15 cellular contexts compared by ENCODE assay signal in the genomic region with DNA sequence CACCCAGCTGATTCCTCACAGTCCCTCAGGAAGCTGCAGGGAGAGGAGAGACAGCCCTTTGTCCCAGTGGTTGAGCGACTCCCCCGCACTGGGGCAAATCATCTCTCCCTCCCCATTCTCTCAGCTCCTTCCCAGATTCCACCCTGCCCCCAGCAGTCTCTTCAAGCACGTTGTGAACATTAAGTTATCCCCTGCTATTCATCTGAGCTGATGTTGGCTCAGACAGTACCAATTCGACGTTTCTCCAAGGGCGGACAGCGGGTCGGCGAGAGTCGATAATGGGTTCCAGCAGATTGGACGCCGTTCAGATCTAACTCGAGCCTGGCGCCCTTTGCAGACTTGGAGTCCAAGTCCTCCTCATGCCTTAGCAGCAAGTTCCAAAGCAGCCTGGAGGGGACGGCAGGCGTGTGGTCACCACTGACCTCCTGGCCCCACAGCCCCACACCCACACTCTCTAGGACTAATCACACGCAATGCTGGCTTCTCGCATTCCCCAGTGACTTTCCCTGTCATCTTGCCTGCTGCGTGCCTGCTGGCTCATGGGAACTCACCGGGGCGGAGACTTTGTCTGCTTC.
A peak's percentile ranks its signal among the peaks of the same experiment; 100 is the strongest.
DNase-seq lines count a peak whose midpoint lies in the region; ATAC-seq, FAIRE-seq and TF ChIP-seq lines count a peak whose summit lies in the region.
"Had no signal": no experiment of that assay in that cellular context is flagged by ENCODE, and none has a peak within 500 bp of the region (broad histone marks: within the 10 kb centered on the region; RNA-seq: fewer than 3 reads in every experiment).

No MANE protein-coding gene starts in this region.

- peak; percentile 55 for ATAC-seq in left lobe of liver
- ATAC-seq: stimulated activated naive CD8-positive, alpha-beta T cell treated with anti-CD3 and anti-CD28 coated beads, Interleukin-15, Interleukin-2, amounts not matched to agents 100 U/mL and 50 U/mL, for 24 hours had no signal

- H3K4me3 ChIP-seq in H1 (ENCODE audit: extremely low read depth in 1 of 4, insufficient read depth in 2 of 4, low read depth in 3 of 4, low read length in 4 of 4): no peak overlapping the region
- peak overlapping the region in 1 of 2 donors; percentile 29 for H3K4me3 ChIP-seq in tibial artery

- WGBS in H1 (ENCODE audit: extremely low coverage in 1 of 2, insufficient coverage in 1 of 2, insufficient read length in 1 of 2, insufficient replicate concordance in 2 of 2, low coverage in 1 of 2, low lambda C conversion rate in 2 of 2, missing lambda C conversion rate in 1 of 2), 2 experiments: 90% methylated on average over 21 of the region's 21 CpGs; no CpG with 5 or more reads in 1 of the 2 experiments

- 0 out of 2 replicates have a peak overlapping the region, but pooled peaks have one; percentile 39 for H2BK12ac ChIP-seq in H1 (ENCODE audit: low read depth, low read length)

- no peak overlapping the region for H3K9ac ChIP-seq in H1 (replicated peaks in 1 of 4; ENCODE audit: extremely low read depth in 1 of 4, low read depth in 3 of 4, low read length in 3 of 4)

- TF ChIP-seq POLR2A in H1 (IDR thresholded peaks at IDR 0.05; ENCODE audit: control extremely low read depth in 1 of 2, low read depth in 2 of 2, low read length in 2 of 2): no peak

- H3K27me3 Mint-ChIP-seq in activated T-helper 2 cell treated with anti-CD3 and anti-CD28 coated beads, Interferon-gamma antibody, Interleukin-2, Interleukin-4, amounts not matched to agents 10 μg/mL and 5 μg/mL and 100 μg/mL, durations not matched to agents 14 hours and 24 hours and 36 hours (ENCODE audit: low read depth): no peaks in the 10 kb centered on the region
- H3K27me3 Mint-ChIP-seq: activated CD4-positive, alpha-beta T cell treated with anti-CD3 and anti-CD28 coated beads, Interleukin-2, amount 10 ng/mL, durations not matched to agents 7 days and 5 days; IgD-negative memory B cell had no signal

- no peak overlapping the region for H2BK20ac ChIP-seq in H1 (ENCODE audit: low read length)

- peaks cover 0 to 1% of the 10 kb centered on the region in 2 experiments for H4K20me1 ChIP-seq in H1 (replicated peaks in 1 of 2; ENCODE audit: control insufficient read depth in 1 of 2, insufficient read depth in 2 of 2, low read length in 2 of 2)

- H2AK5ac ChIP-seq in H1 (ENCODE audit: low read depth, low read length): no peak overlapping the region

- H2AFZ ChIP-seq in H1 (ENCODE audit: low read length): no peak overlapping the region

- H3K36me3 ChIP-seq in H1 (ENCODE audit: control insufficient read depth in 2 of 4, insufficient read depth in 4 of 4, low read length in 3 of 4) (no peaks in the 10 kb centered on the region; a peak in 1 of 8 replicates), tibial artery (no peaks in the 10 kb centered on the region)

- H3K18ac ChIP-seq in H1 (ENCODE audit: extremely low read depth, low read length): no peak overlapping the region; the same call in 1 of the 2 replicates

- no peak overlapping the region for H2BK15ac ChIP-seq in H1 (ENCODE audit: low read length)

- H3K4me1 Mint-ChIP-seq in activated T-helper 2 cell treated with anti-CD3 and anti-CD28 coated beads, Interferon-gamma antibody, Interleukin-2, Interleukin-4, amounts not matched to agents 10 μg/mL and 5 μg/mL and 100 μg/mL, durations not matched to agents 14 hours and 24 hours and 36 hours (ENCODE audit: low read depth): peaks cover 37% of the 10 kb centered on the region

- FAIRE-seq in H1 (lab: Jason Lieb, UNC): no peak

- H3K27ac ChIP-seq in H1 (ENCODE audit: low read depth, low read length) (no peak overlapping the region), tibial artery (peak overlapping the region in 1 of 2 donors; percentile 19)
- H3K27ac ChIP-seq: RWPE1 had no signal

- peaks cover 0 to under 1% of the 10 kb centered on the region in 2 experiments; a peak in 1 of 4 replicates for H3K79me2 ChIP-seq in H1 (ENCODE audit: control insufficient read depth in 1 of 2, insufficient read depth in 2 of 2, low read length in 2 of 2)

- H3K4me1 ChIP-seq in H1 (replicated peaks in 1 of 4; ENCODE audit: control insufficient read depth in 3 of 4, insufficient read depth in 4 of 4, low read length in 3 of 4) (peaks cover under 1 to 13% (median 7%) of the 10 kb centered on the region in 4 experiments), tibial artery (peaks cover 0 to 14% (median 3%) of the 10 kb centered on the region in 4 donors)

- H3K27ac Mint-ChIP-seq in activated T-helper 2 cell treated with anti-CD3 and anti-CD28 coated beads, Interferon-gamma antibody, Interleukin-2, Interleukin-4, amounts not matched to agents 10 μg/mL and 5 μg/mL and 100 μg/mL, durations not matched to agents 14 hours and 24 hours and 36 hours: no peak overlapping the region
- H3K27ac Mint-ChIP-seq: progenitor cell of endocrine pancreas had no signal

- intact Hi-C loops in tibial artery (cut with DNase I; ENCODE audit: low total_unique reads): no loop called here
- intact Hi-C loops in activated T-helper 2 cell treated with anti-CD3 and anti-CD28 coated beads, Interferon-gamma antibody, Interleukin-2, Interleukin-4, amounts not matched to agents 10 μg/mL and 5 μg/mL and 100 μg/mL, durations not matched to agents 14 hours and 24 hours and 36 hours (cut with micrococcal nuclease): no loop called here

- no peak overlapping the region for H2BK120ac ChIP-seq in H1 (replicated peaks; ENCODE audit: low read depth, low read length)

- TF ChIP-seq EP300 in H1 (IDR thresholded peaks at IDR 0.05; ENCODE audit: borderline replicate concordance in 1 of 2, low read depth in 2 of 2, low read length in 2 of 2): no peak

- no peaks in the 10 kb centered on the region for H3K9me3 ChIP-seq in H1 (ENCODE audit: insufficient read depth in 2 of 2, low read depth in 1 of 2, low read length in 1 of 2)
- H3K9me3 ChIP-seq in tibial artery: no peaks in the 10 kb centered on the region

- no peak overlapping the region for H3K56ac ChIP-seq in H1 (replicated peaks; ENCODE audit: insufficient read length, low read depth, low read length)

- no peak for TF ChIP-seq RAD21 in H1 (IDR thresholded peaks at IDR 0.05 in 1 of 2, conservative IDR thresholded peaks at IDR 0.05 in 1 of 2; ENCODE audit: low read depth in 2 of 2, low read length in 2 of 2)

- TF ChIP-seq CTCF in H1 (IDR thresholded peaks at IDR 0.05; ENCODE audit: control extremely low read depth in 1 of 3, insufficient read depth in 1 of 3, low read depth in 1 of 3, low read length in 3 of 3) (no peak), tibial artery (IDR thresholded peaks at IDR 0.05) (no peak)

- no peak overlapping the region for H3K4me3 Mint-ChIP-seq in activated T-helper 2 cell treated with anti-CD3 and anti-CD28 coated beads, Interferon-gamma antibody, Interleukin-2, Interleukin-4, amounts not matched to agents 10 μg/mL and 5 μg/mL and 100 μg/mL, durations not matched to agents 14 hours and 24 hours and 36 hours (ENCODE audit: low read depth)
- H3K4me3 Mint-ChIP-seq: activated CD4-positive, alpha-beta T cell treated with anti-CD3 and anti-CD28 coated beads, Interleukin-2, amount 10 ng/mL, durations not matched to agents 7 days and 5 days; IgD-negative memory B cell had no signal

- H4K8ac ChIP-seq in H1 (ENCODE audit: extremely low read depth, insufficient read depth, low read length): no peak overlapping the region

- no peaks in the 10 kb centered on the region for H3K79me1 ChIP-seq in H1 (ENCODE audit: low read depth, low read length)

- DNase-seq in GOT3 (lab: John Stamatoyannopoulos, UW) (peak; percentile 11), H1 (ENCODE audit: low read depth in 1 of 2, low spot score in 2 of 2) (no peak), left lobe of liver (ENCODE audit: low spot score) (no peak), tibial artery (peak; percentile 69 to 77), NAMALWA (ENCODE audit: low spot score) (no peak)
- DNase-seq in activated T-helper 2 cell treated with anti-CD3 and anti-CD28 coated beads, Interferon-gamma antibody, Interleukin-2, Interleukin-4, amounts not matched to agents 10 μg/mL and 5 μg/mL and 100 μg/mL, durations not matched to agents 14 hours and 24 hours and 36 hours (ENCODE audit: low spot score): no peak
- no peak for DNase-seq in stimulated activated CD4-positive, alpha-beta T cell treated with anti-CD3 and anti-CD28 coated beads, Interleukin-2, amount 100 ng/mL, for 24 hours
- DNase-seq: activated CD4-positive, alpha-beta T cell treated with anti-CD3 and anti-CD28 coated beads, Interleukin-2, amount 10 ng/mL, durations not matched to agents 7 days and 5 days; caudate nucleus; NCI-H1417 treated with DMSO at 0.1 percent for 48 hours; NCI-H774; stimulated activated naive CD8-positive, alpha-beta T cell treated with anti-CD3 and anti-CD28 coated beads, Interleukin-15, Interleukin-2, amounts not matched to agents 100 U/mL and 50 U/mL, for 24 hours had no signal

- H4K91ac ChIP-seq in H1 (replicated peaks; ENCODE audit: insufficient read length, low read length): no peak overlapping the region

- POLR2A ChIA-PET in H1 (lab: Charles Lee; ENCODE audit: partially characterized antibody): interaction anchor here (1.0 kb wide), 1 partner anchor 18 kb away, joined by 5 read pairs; no protein-coding TSS in a partner anchor

- H2BK5ac ChIP-seq in H1 (ENCODE audit: low read depth, low read length): no peak overlapping the region

- peaks cover 17% of the 10 kb centered on the region for H3K36me3 Mint-ChIP-seq in activated T-helper 2 cell treated with anti-CD3 and anti-CD28 coated beads, Interferon-gamma antibody, Interleukin-2, Interleukin-4, amounts not matched to agents 10 μg/mL and 5 μg/mL and 100 μg/mL, durations not matched to agents 14 hours and 24 hours and 36 hours (ENCODE audit: low read depth)

- H3K23me2 ChIP-seq in H1 (ENCODE audit: low read depth, low read length): no peaks in the 10 kb centered on the region

- H3K4me2 ChIP-seq in H1 (ENCODE audit: insufficient read depth in 1 of 2, low read depth in 2 of 2, low read length in 2 of 2): no peak overlapping the region

- CTCF ChIA-PET in H1 (lab: Charles Lee; ENCODE audit: partially characterized antibody): interaction anchor here (0.9 to 1.5 kb wide), 4 partner anchors 39 to 125 kb away, joined by 3 to 5 read pairs (median 3); no protein-coding TSS in a partner anchor

- H3K4ac ChIP-seq in H1 (replicated peaks; ENCODE audit: insufficient read length, low read depth, low read length): no peak overlapping the region

- H4K5ac ChIP-seq in H1 (ENCODE audit: insufficient read length, low read depth, low read length): no peak overlapping the region

- H3K23ac ChIP-seq in H1 (ENCODE audit: insufficient read length): no peak overlapping the region

- no peaks in the 10 kb centered on the region for H3K9me3 Mint-ChIP-seq in activated T-helper 2 cell treated with anti-CD3 and anti-CD28 coated beads, Interferon-gamma antibody, Interleukin-2, Interleukin-4, amounts not matched to agents 10 μg/mL and 5 μg/mL and 100 μg/mL, durations not matched to agents 14 hours and 24 hours and 36 hours
- H3K9me3 Mint-ChIP-seq: activated CD4-positive, alpha-beta T cell treated with anti-CD3 and anti-CD28 coated beads, Interleukin-2, amount 10 ng/mL, durations not matched to agents 7 days and 5 days; IgD-negative memory B cell had no signal

- H3K27me3 ChIP-seq in H1 (replicated peaks in 1 of 4; ENCODE audit: control insufficient read depth in 3 of 4, extremely low read depth in 1 of 4, insufficient read depth in 3 of 4, low read length in 3 of 4) (no peaks in the 10 kb centered on the region), tibial artery (no peaks in the 10 kb centered on the region)

- H3K14ac ChIP-seq in H1 (ENCODE audit: insufficient read length): no peak overlapping the region

Comparison
In these comparisons a context has a peak if more than half of its experiments do, and no peak if none do; other contexts are left out.
1. DNase-seq: peak in GOT3 (single experiment) and tibial artery (2 of 2); none in H1 (0 of 2), left lobe of liver (single experiment), activated T-helper 2 cell treated with anti-CD3 and anti-CD28 coated beads, Interferon-gamma antibody, Interleukin-2, Interleukin-4, amounts not matched to agents 10 μg/mL and 5 μg/mL and 100 μg/mL, durations not matched to agents 14 hours and 24 hours and 36 hours (single experiment), stimulated activated CD4-positive, alpha-beta T cell treated with anti-CD3 and anti-CD28 coated beads, Interleukin-2, amount 100 ng/mL, for 24 hours (0 of 2) and NAMALWA (single experiment).